ENCODE assay signal across 12 cellular contexts in genomic region chr18:59802031-59802430, GRCh38.
DNase-seq lines count a peak whose midpoint lies in the region; ATAC-seq and TF ChIP-seq lines count a peak whose summit lies in the region.
"Had no signal": no experiment of that assay in that cellular context is flagged by ENCODE, and none has a peak within 500 bp of the region (broad histone marks: within the 10 kb centered on the region; RNA-seq: fewer than 3 reads in every experiment).

No MANE protein-coding gene starts in this region.

- ATAC-seq in GM18499 (IDR thresholded peaks at IDR 0.05; ENCODE audit: insufficient read depth, unreplicated experiment) (peak; percentile 84), GM19351 (IDR thresholded peaks at IDR 0.05; ENCODE audit: unreplicated experiment) (peak; percentile 80), HG02884 (IDR thresholded peaks at IDR 0.05; ENCODE audit: unreplicated experiment) (peak; percentile 80), HG03575 (IDR thresholded peaks at IDR 0.05; ENCODE audit: extremely low read depth, insufficient number of reproducible peaks, low FRiP score, unreplicated experiment) (peak; percentile 66)
- ATAC-seq: mucosa of descending colon had no signal

- no peaks in the 10 kb centered on the region for H3K27me3 ChIP-seq in sigmoid colon
- H3K27me3 ChIP-seq: colonic mucosa had no signal

- DNase-seq in activated effector memory CD4-positive, alpha-beta T cell treated with Interleukin-2 at 50 U/mL for 16 hours: no peak
- no peak for DNase-seq in NCI-H2107 treated with DMSO at 0.1 percent for 48 hours (lab: John Stamatoyannopoulos, UW; ENCODE audit: unreplicated experiment)
- no peak for DNase-seq in sigmoid colon
- DNase-seq in retina: no peak
- DNase-seq: colonic mucosa; mucosa of descending colon; stimulated activated CD4-positive, alpha-beta T cell treated with anti-CD3 and anti-CD28 coated beads, Interleukin-4, amount 100 ng/mL, for 4 hours; T-helper 9 cell had no signal

- no peaks in the 10 kb centered on the region for H3K9me3 ChIP-seq in sigmoid colon
- H3K9me3 ChIP-seq: colonic mucosa, mucosa of descending colon had no signal

- TF ChIP-seq POLR2A in sigmoid colon (IDR thresholded peaks at IDR 0.05): no peak

- 57 to 63% methylated on average over 7 of the region's 7 CpGs for WGBS in sigmoid colon, 2 donors

- no peak overlapping the region for H3K27ac ChIP-seq in sigmoid colon
- H3K27ac ChIP-seq: colonic mucosa had no signal

- TF ChIP-seq EP300 in sigmoid colon (IDR thresholded peaks at IDR 0.05): no peak

- H3K4me1 ChIP-seq in sigmoid colon: no peaks in the 10 kb centered on the region
- H3K4me1 ChIP-seq: colonic mucosa had no signal

- H3K36me3 ChIP-seq in sigmoid colon: no peaks in the 10 kb centered on the region
- H3K36me3 ChIP-seq: colonic mucosa had no signal

- intact Hi-C loops in sigmoid colon (cut with DNase I): no loop called here

- TF ChIP-seq CTCF in sigmoid colon (IDR thresholded peaks at IDR 0.05): no peak

- no peak overlapping the region for H3K4me3 ChIP-seq in sigmoid colon
- H3K4me3 ChIP-seq: colonic mucosa, mucosa of descending colon had no signal
